21 cellular contexts compared by ENCODE assay signal in genomic region chr7:109476409-109476808, GRCh38.
"Had no signal": no experiment of that assay in that cellular context is flagged by ENCODE, and none has a peak within 500 bp of the region (broad histone marks: within the 10 kb centered on the region; RNA-seq: fewer than 3 reads in every experiment).

No MANE protein-coding gene starts in this region.

- ATAC-seq: activated T-cell treated with anti-CD3 and anti-CD28 coated beads, Interleukin-2, amount 50 U/mL, for 72 hours; effector memory CD8-positive, alpha-beta T cell; naive thymus-derived CD4-positive, alpha-beta T cell; sciatic nerve; stimulated activated effector memory CD8-positive, alpha-beta T cell treated with anti-CD3 and anti-CD28 coated beads, Interleukin-12 subunit alpha, Interleukin-12 subunit beta, amount 100 ng/mL, for 72 hours; stimulated activated naive CD8-positive, alpha-beta T cell treated with anti-CD3 and anti-CD28 coated beads, Interleukin-15, amount 100 ng/mL, for 72 hours had no signal

- H3K4me2 ChIP-seq: neural progenitor cell had no signal

- H3K4me1 ChIP-seq: breast epithelium, esophagus muscularis mucosa, left ventricle myocardium inferior, neural progenitor cell, tibial artery had no signal

- DNase-seq: activated CD4-positive, alpha-beta memory T cell treated with anti-CD3 and anti-CD28 coated beads, Interleukin-2, amount 10 ng/mL, durations not matched to agents 7 days and 5 days; activated CD4-positive, alpha-beta T cell treated with anti-CD3 and anti-CD28 coated beads, Interleukin-2, amount 10 ng/mL, durations not matched to agents 24 days and 14 days; activated effector memory CD4-positive, alpha-beta T cell treated with Interleukin-2 at 50 U/mL for 16 hours; activated naive CD4-positive, alpha-beta T cell treated with anti-CD3 and anti-CD28 coated beads for 36 hours; activated naive CD8-positive, alpha-beta T cell treated with anti-CD3 and anti-CD28 coated beads, Interleukin-2, amount 10 ng/mL, durations not matched to agents 7 days and 5 days; activated T-cell treated with anti-CD3 and anti-CD28 coated beads, Interleukin-2, amount 50 U/mL, for 72 hours; amniotic stem cell; effector memory CD8-positive, alpha-beta T cell; hypothalamus; left ventricle myocardium inferior; naive thymus-derived CD4-positive, alpha-beta T cell; posterior cingulate gyrus; small intestine; stimulated activated CD4-positive, alpha-beta T cell treated with anti-CD3 and anti-CD28 coated beads, Interleukin-2, amount 100 ng/mL, for 24 hours; stimulated activated naive CD8-positive, alpha-beta T cell treated with anti-CD3 and anti-CD28 coated beads, Interleukin-15, amount 100 ng/mL, for 72 hours; tibial artery had no signal

- H3K27me3 ChIP-seq: breast epithelium, esophagus muscularis mucosa, neural progenitor cell, tibial artery had no signal

- H3K27ac ChIP-seq: breast epithelium, esophagus muscularis mucosa, left ventricle myocardium inferior, neural progenitor cell, tibial artery had no signal

- H3K4me3 ChIP-seq: breast epithelium, esophagus muscularis mucosa, left ventricle myocardium inferior, neural progenitor cell, tibial artery had no signal

- H3K36me3 ChIP-seq: breast epithelium, esophagus muscularis mucosa, left ventricle myocardium inferior, neural progenitor cell, tibial artery had no signal

- H2AFZ ChIP-seq: neural progenitor cell had no signal

- H3K9me3 ChIP-seq: breast epithelium, esophagus muscularis mucosa, left ventricle myocardium inferior, tibial artery had no signal

- H3K9ac ChIP-seq: neural progenitor cell had no signal
